Comparison of ENCODE assay signal across 23 cellular contexts in the genomic region with DNA sequence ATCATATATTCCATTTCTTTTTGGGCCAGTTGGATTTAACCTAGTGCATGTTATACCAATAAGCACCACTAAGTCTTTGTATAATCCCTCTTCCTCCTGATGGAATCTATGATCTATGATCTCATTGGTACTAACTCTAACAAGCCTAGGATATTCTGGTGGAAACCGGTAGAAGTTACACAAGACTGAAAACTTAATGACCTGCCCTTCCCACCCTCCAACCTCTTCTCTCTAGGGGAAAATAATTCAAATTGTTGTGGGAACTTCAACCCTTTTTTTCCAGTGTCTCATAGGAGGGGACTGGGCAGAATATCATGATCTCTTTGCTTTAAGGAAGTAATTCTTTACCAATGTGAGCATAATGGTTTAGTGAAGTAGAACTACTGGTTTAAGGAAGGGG.
DNase-seq lines count a peak whose midpoint lies in the region; ATAC-seq, FAIRE-seq and TF ChIP-seq lines count a peak whose summit lies in the region.
"Had no signal": no experiment of that assay in that cellular context is flagged by ENCODE, and none has a peak within 500 bp of the region (broad histone marks: within the 10 kb centered on the region; RNA-seq: fewer than 3 reads in every experiment).

No MANE protein-coding gene starts in this region.

- 94% methylated on average over 1 of the region's 1 CpG for WGBS in A549 (ENCODE audit: missing lambda C conversion rate)

- no peak overlapping the region for H3K4me2 ChIP-seq in A549

- H3K9me3 Mint-ChIP-seq in activated CD8-positive, alpha-beta T cell treated with anti-CD3 and anti-CD28 coated beads for 36 hours: no peaks in the 10 kb centered on the region
- H3K9me3 Mint-ChIP-seq: activated naive CD8-positive, alpha-beta T cell treated with anti-CD3 and anti-CD28 coated beads, Interleukin-2, amount 10 ng/mL, durations not matched to agents 7 days and 5 days; activated T-helper 1 cell treated with anti-CD3 and anti-CD28 coated beads, Interleukin-12 subunit alpha, Interleukin-12 subunit beta, Interleukin-2, Interleukin-4 antibody, amounts not matched to agents 30 ng/mL and 10 ng/mL and 1 ng/mL, durations not matched to agents 14 hours and 24 hours and 36 hours; stimulated activated naive B cell treated with anti-CD40 and anti-IgM and Interleukin-4, amounts not matched to agents 10 μg/mL and 1 μg/mL and 100 μg/mL, for 72 hours had no signal

- H3K4me1 ChIP-seq in A549: peaks cover 46% of the 10 kb centered on the region

- CTCF ChIA-PET in A549 (lab: Yijun Ruan, JAX): no interaction called here
- CTCF ChIA-PET in activated CD8-positive, alpha-beta T cell treated with anti-CD3 and anti-CD28 coated beads for 36 hours (lab: Charles Lee): no interaction called here

- no peak for TF ChIP-seq EP300 in A549 (IDR thresholded peaks at IDR 0.05)

- intact Hi-C loops in activated CD8-positive, alpha-beta T cell treated with anti-CD3 and anti-CD28 coated beads for 36 hours (cut with micrococcal nuclease): no loop called here

- H3K9me3 ChIP-seq in A549: no peaks in the 10 kb centered on the region
- H3K9me3 ChIP-seq: mucosa of descending colon, SJSA1 had no signal

- H3K36me3 Mint-ChIP-seq in activated CD8-positive, alpha-beta T cell treated with anti-CD3 and anti-CD28 coated beads for 36 hours (ENCODE audit: low read depth): no peaks in the 10 kb centered on the region
- H3K36me3 Mint-ChIP-seq: activated naive CD8-positive, alpha-beta T cell treated with anti-CD3 and anti-CD28 coated beads, Interleukin-2, amount 10 ng/mL, durations not matched to agents 7 days and 5 days; stimulated activated naive B cell treated with anti-CD40 and anti-IgM and Interleukin-4, amounts not matched to agents 10 μg/mL and 1 μg/mL and 100 μg/mL, for 72 hours had no signal

- H3K4me3 Mint-ChIP-seq in activated CD8-positive, alpha-beta T cell treated with anti-CD3 and anti-CD28 coated beads for 36 hours: no peak overlapping the region
- H3K4me3 Mint-ChIP-seq: activated naive CD8-positive, alpha-beta T cell treated with anti-CD3 and anti-CD28 coated beads, Interleukin-2, amount 10 ng/mL, durations not matched to agents 7 days and 5 days; activated T-helper 1 cell treated with anti-CD3 and anti-CD28 coated beads, Interleukin-12 subunit alpha, Interleukin-12 subunit beta, Interleukin-2, Interleukin-4 antibody, amounts not matched to agents 30 ng/mL and 10 ng/mL and 1 ng/mL, durations not matched to agents 14 hours and 24 hours and 36 hours; stimulated activated naive B cell treated with anti-CD40 and anti-IgM and Interleukin-4, amounts not matched to agents 10 μg/mL and 1 μg/mL and 100 μg/mL, for 72 hours had no signal

- in situ Hi-C loops in astrocyte of the spinal cord (cut with HindIII; ENCODE audit: low sequenced_read_pairs): no loop called here

- H3K27me3 Mint-ChIP-seq in activated CD8-positive, alpha-beta T cell treated with anti-CD3 and anti-CD28 coated beads for 36 hours: peaks cover 6% of the 10 kb centered on the region

- H3K4me3 ChIP-seq in A549: no peak overlapping the region
- H3K4me3 ChIP-seq in astrocyte of the spinal cord (ENCODE audit: low read depth, low read length): no peak overlapping the region
- H3K4me3 ChIP-seq: mucosa of descending colon, SJSA1 had no signal

- DNase-seq in A549 (ENCODE audit: low read depth in 1 of 2, low spot score in 1 of 2): no peak
- peak; percentile 20 for DNase-seq in GM03348 (ENCODE audit: low spot score)
- peak; percentile 64 for DNase-seq in astrocyte of the spinal cord (ENCODE audit: low read depth, low spot score)
- DNase-seq in iris pigment epithelial cell (ENCODE audit: low read depth): peak; percentile 69
- DNase-seq in erythroblast (lab: John Stamatoyannopoulos, UW): no peak
- DNase-seq in activated CD8-positive, alpha-beta T cell treated with anti-CD3 and anti-CD28 coated beads for 36 hours: no peak
- DNase-seq in CD1c-positive myeloid dendritic cell (ENCODE audit: extremely low spot score): no peak
- DNase-seq: activated CD4-positive, CD25-positive, alpha-beta regulatory T cell treated with anti-CD3 and anti-CD28 coated beads, Interleukin-2, amount 50 U/mL, for 72 hours; activated naive CD8-positive, alpha-beta T cell treated with anti-CD3 and anti-CD28 coated beads, Interleukin-2, amount 10 ng/mL, durations not matched to agents 7 days and 5 days; caudate nucleus; foreskin melanocyte; GDM1; left colon; mucosa of descending colon; NCI-H1105; NCI-H2171; NCI-H774; retina; stimulated activated naive B cell treated with anti-CD40 and anti-IgM and Interleukin-4, amounts not matched to agents 10 μg/mL and 1 μg/mL and 100 μg/mL, for 72 hours; trophoblast cell had no signal

- POLR2A ChIA-PET in A549 (lab: Yijun Ruan, JAX): no interaction called here
- POLR2A ChIA-PET in activated CD8-positive, alpha-beta T cell treated with anti-CD3 and anti-CD28 coated beads for 36 hours (lab: Charles Lee): no interaction called here

- FAIRE-seq in A549 (lab: Jason Lieb, UNC): no peak

- TF ChIP-seq CTCF in A549 (IDR thresholded peaks at IDR 0.05) (no peak), astrocyte of the spinal cord (IDR thresholded peaks at IDR 0.05; ENCODE audit: low read depth, low read length) (no peak)
- TF ChIP-seq CTCF in activated CD8-positive, alpha-beta T cell treated with anti-CD3 and anti-CD28 coated beads for 36 hours (IDR thresholded peaks at IDR 0.05): no peak

- TF ChIP-seq POLR2A in A549 (IDR thresholded peaks at IDR 0.05; ENCODE audit: low read length): no peak
- no peak for TF ChIP-seq POLR2A in erythroblast (IDR thresholded peaks at IDR 0.05; ENCODE audit: low read length)

- no peak for TF ChIP-seq RAD21 in A549 (conservative IDR thresholded peaks at IDR 0.05 in 1 of 2, IDR thresholded peaks at IDR 0.05 in 1 of 2)

- ATAC-seq in A549: no peak
- no peak for ATAC-seq in activated CD8-positive, alpha-beta T cell treated with anti-CD3 and anti-CD28 coated beads for 36 hours
- ATAC-seq in GM21619 (IDR thresholded peaks at IDR 0.05; ENCODE audit: unreplicated experiment): no peak
- ATAC-seq: left colon; mucosa of descending colon; stimulated activated naive B cell treated with anti-CD40 and anti-IgM and Interleukin-4, amounts not matched to agents 10 μg/mL and 1 μg/mL and 100 μg/mL, for 72 hours had no signal

- H3K27ac Mint-ChIP-seq in activated CD8-positive, alpha-beta T cell treated with anti-CD3 and anti-CD28 coated beads for 36 hours: no peak overlapping the region
- H3K27ac Mint-ChIP-seq: activated naive CD8-positive, alpha-beta T cell treated with anti-CD3 and anti-CD28 coated beads, Interleukin-2, amount 10 ng/mL, durations not matched to agents 7 days and 5 days; activated T-helper 1 cell treated with anti-CD3 and anti-CD28 coated beads, Interleukin-12 subunit alpha, Interleukin-12 subunit beta, Interleukin-2, Interleukin-4 antibody, amounts not matched to agents 30 ng/mL and 10 ng/mL and 1 ng/mL, durations not matched to agents 14 hours and 24 hours and 36 hours; stimulated activated naive B cell treated with anti-CD40 and anti-IgM and Interleukin-4, amounts not matched to agents 10 μg/mL and 1 μg/mL and 100 μg/mL, for 72 hours had no signal

- H3K27ac ChIP-seq in A549: peak overlapping the region; percentile 15 to 87; a peak in 4 of 6 replicates
- H3K27ac ChIP-seq: SJSA1 had no signal

- H3K4me1 Mint-ChIP-seq in activated CD8-positive, alpha-beta T cell treated with anti-CD3 and anti-CD28 coated beads for 36 hours (ENCODE audit: low read depth): no peaks in the 10 kb centered on the region
- H3K4me1 Mint-ChIP-seq: activated naive CD8-positive, alpha-beta T cell treated with anti-CD3 and anti-CD28 coated beads, Interleukin-2, amount 10 ng/mL, durations not matched to agents 7 days and 5 days; stimulated activated naive B cell treated with anti-CD40 and anti-IgM and Interleukin-4, amounts not matched to agents 10 μg/mL and 1 μg/mL and 100 μg/mL, for 72 hours had no signal

TF ChIP-seq in A549, 52 proteins besides CTCF, POLR2A, EP300 and RAD21 (continues in another document):
- TF ChIP-seq HMGXB4 (CRISPR knock-in tag; IDR thresholded peaks at IDR 0.05; ENCODE audit: borderline replicate concordance) (no peak), GATA3 (IDR thresholded peaks at IDR 0.05; ENCODE audit: borderline replicate concordance) (no peak), TP53 (CRISPR knock-in tag; IDR thresholded peaks at IDR 0.05) (no peak), CBX8 (IDR thresholded peaks at IDR 0.05) (no peak), MAZ (IDR thresholded peaks at IDR 0.05; ENCODE audit: borderline replicate concordance, low read depth, low read length) (no peak), RCOR1 (IDR thresholded peaks at IDR 0.05; ENCODE audit: low read depth, low read length) (no peak), BHLHE40 (IDR thresholded peaks at IDR 0.05; ENCODE audit: low read depth, low read length) (no peak), TFCP2L1 (CRISPR knock-in tag; IDR thresholded peaks at IDR 0.05) (no peak), JUN (IDR thresholded peaks at IDR 0.05) (no peak)

Comparison
In these comparisons a context has a peak if more than half of its experiments do, and no peak if none do; other contexts are left out.
1. DNase-seq: peak in GM03348 (single experiment), astrocyte of the spinal cord (single experiment) and iris pigment epithelial cell (single experiment); none in A549 (0 of 2), erythroblast (0 of 2), activated CD8-positive, alpha-beta T cell treated with anti-CD3 and anti-CD28 coated beads for 36 hours (single experiment) and CD1c-positive myeloid dendritic cell (single experiment).